Comparison of ENCODE assay signal across 8 cellular contexts in genomic region chr22:46152175-46152436, GRCh38. TPM values are rescaled to one million over a fixed set of nuclear protein-coding genes. Genes with fewer than 3 reads are reported as not detected.
A peak's percentile ranks its signal among the peaks of the same experiment; 100 is the strongest.
DNase-seq lines count a peak whose midpoint lies in the region; ATAC-seq and TF ChIP-seq lines count a peak whose summit lies in the region.
"Not testable (repeated sequence)": the region's sequence is repeated elsewhere in the genome, so short reads cannot be mapped to it uniquely, and the experiment has no call there.

No MANE protein-coding gene starts in this region.

- TF ChIP-seq CTCF in Calu3 (IDR thresholded peaks at IDR 0.05; ENCODE audit: unreplicated experiment); OCI-LY3 (IDR thresholded peaks at IDR 0.05; ENCODE audit: low read depth, low read length); breast epithelium (IDR thresholded peaks at IDR 0.05); osteocyte (IDR thresholded peaks at IDR 0.05); suprapubic skin (IDR thresholded peaks at IDR 0.05): not testable (repeated sequence)

- CTCF ChIA-PET in Calu3 (lab: Charles Lee) = interaction anchor here (0.7 to 1.1 kb wide), 2 partner anchors 109 to 144 kb away, joined by 8 to 11 read pairs; no protein-coding TSS in a partner anchor

- H3K27ac Mint-ChIP-seq in Calu3 (ENCODE audit: unreplicated experiment); activated T-helper 1 cell treated with anti-CD3 and anti-CD28 coated beads, Interleukin-12 subunit alpha, Interleukin-12 subunit beta, Interleukin-2, Interleukin-4 antibody, amounts not matched to agents 30 ng/mL and 10 ng/mL and 1 ng/mL, durations not matched to agents 14 hours and 24 hours and 36 hours; osteocyte (ENCODE audit: unreplicated experiment): not testable (repeated sequence)
- peak overlapping the region; percentile 67 for H3K27ac Mint-ChIP-seq in memory B cell

- not testable (repeated sequence) for H3K9me3 ChIP-seq in OCI-LY3 (ENCODE audit: insufficient read depth, low read length); breast epithelium; suprapubic skin

- H3K4me2 ChIP-seq in OCI-LY3 (ENCODE audit: low read length) = peak overlapping the region; percentile 88

- H3K27me3 ChIP-seq in OCI-LY3 (ENCODE audit: low read depth, low read length) = peaks cover 23% of the 10 kb centered on the region
- not testable (repeated sequence) for H3K27me3 ChIP-seq in breast epithelium, suprapubic skin

- H3K79me2 ChIP-seq in OCI-LY3 (ENCODE audit: low read length) = peaks cover 19% of the 10 kb centered on the region

- not testable (repeated sequence) for H3K4me1 Mint-ChIP-seq in Calu3 (ENCODE audit: low read depth, unreplicated experiment)
- peaks cover 18% of the 10 kb centered on the region for H3K4me1 Mint-ChIP-seq in activated T-helper 1 cell treated with anti-CD3 and anti-CD28 coated beads, Interleukin-12 subunit alpha, Interleukin-12 subunit beta, Interleukin-2, Interleukin-4 antibody, amounts not matched to agents 30 ng/mL and 10 ng/mL and 1 ng/mL, durations not matched to agents 14 hours and 24 hours and 36 hours (ENCODE audit: low read depth)
- peaks cover 16% of the 10 kb centered on the region for H3K4me1 Mint-ChIP-seq in memory B cell
- peaks cover 20% of the 10 kb centered on the region for H3K4me1 Mint-ChIP-seq in osteocyte (ENCODE audit: unreplicated experiment)

- not testable (repeated sequence) for H3K9me3 Mint-ChIP-seq in Calu3 (ENCODE audit: low read depth, unreplicated experiment); activated T-helper 1 cell treated with anti-CD3 and anti-CD28 coated beads, Interleukin-12 subunit alpha, Interleukin-12 subunit beta, Interleukin-2, Interleukin-4 antibody, amounts not matched to agents 30 ng/mL and 10 ng/mL and 1 ng/mL, durations not matched to agents 14 hours and 24 hours and 36 hours; memory B cell; osteocyte (ENCODE audit: unreplicated experiment)

- WGBS in suprapubic skin = 71% methylated on average over 7 of the region's 7 CpGs

- TF ChIP-seq POLR2A in breast epithelium (IDR thresholded peaks at IDR 0.05); suprapubic skin (IDR thresholded peaks at IDR 0.05): not testable (repeated sequence)

- DNase-seq in Calu3; activated T-helper 1 cell treated with anti-CD3 and anti-CD28 coated beads, Interleukin-12 subunit alpha, Interleukin-12 subunit beta, Interleukin-2, Interleukin-4 antibody, amounts not matched to agents 30 ng/mL and 10 ng/mL and 1 ng/mL, durations not matched to agents 14 hours and 24 hours and 36 hours (ENCODE audit: low spot score); breast epithelium (ENCODE audit: low spot score in 2 of 2); memory B cell (ENCODE audit: low spot score in 2 of 2); osteocyte (ENCODE audit: extremely low spot score, unreplicated experiment); suprapubic skin (ENCODE audit: low spot score in 2 of 2): not testable (repeated sequence)
- DNase-seq in cardiac septum (ENCODE audit: low spot score) = peak; percentile 36

- peak overlapping the region; percentile 81 for H3K4me3 Mint-ChIP-seq in Calu3 (ENCODE audit: low read depth, unreplicated experiment)
- H3K4me3 Mint-ChIP-seq in activated T-helper 1 cell treated with anti-CD3 and anti-CD28 coated beads, Interleukin-12 subunit alpha, Interleukin-12 subunit beta, Interleukin-2, Interleukin-4 antibody, amounts not matched to agents 30 ng/mL and 10 ng/mL and 1 ng/mL, durations not matched to agents 14 hours and 24 hours and 36 hours = peak overlapping the region; percentile 85
- peak overlapping the region; percentile 61 for H3K4me3 Mint-ChIP-seq in memory B cell
- H3K4me3 Mint-ChIP-seq in osteocyte (ENCODE audit: unreplicated experiment) = peak overlapping the region; percentile 76

- H3K27me3 Mint-ChIP-seq in Calu3 (ENCODE audit: unreplicated experiment) = peaks cover 24% of the 10 kb centered on the region
- H3K27me3 Mint-ChIP-seq in activated T-helper 1 cell treated with anti-CD3 and anti-CD28 coated beads, Interleukin-12 subunit alpha, Interleukin-12 subunit beta, Interleukin-2, Interleukin-4 antibody, amounts not matched to agents 30 ng/mL and 10 ng/mL and 1 ng/mL, durations not matched to agents 14 hours and 24 hours and 36 hours (ENCODE audit: insufficient read depth) = peaks cover 17% of the 10 kb centered on the region
- H3K27me3 Mint-ChIP-seq in memory B cell; osteocyte (ENCODE audit: unreplicated experiment): not testable (repeated sequence)

- peak overlapping the region; percentile 84 for H3K4me3 ChIP-seq in OCI-LY3 (ENCODE audit: low read length)
- H3K4me3 ChIP-seq in breast epithelium = peak overlapping the region in 2 of 3 donors; percentile 81 to 86
- peak overlapping the region; percentile 78 for H3K4me3 ChIP-seq in suprapubic skin

- H3K4me1 ChIP-seq in OCI-LY3 (ENCODE audit: low read length) (peaks cover 18% of the 10 kb centered on the region), suprapubic skin (peaks cover 48% of the 10 kb centered on the region)
- not testable (repeated sequence) for H3K4me1 ChIP-seq in breast epithelium

- intact Hi-C loops in Calu3 (cut with micrococcal nuclease; ENCODE audit: unreplicated experiment) = loop anchor here (10.0 kb wide), 1 partner anchor 113 kb away; the partner anchor contains the start of genes PKDREJ and TTC38
- intact Hi-C loops in activated T-helper 1 cell treated with anti-CD3 and anti-CD28 coated beads, Interleukin-12 subunit alpha, Interleukin-12 subunit beta, Interleukin-2, Interleukin-4 antibody, amounts not matched to agents 30 ng/mL and 10 ng/mL and 1 ng/mL, durations not matched to agents 14 hours and 24 hours and 36 hours (cut with micrococcal nuclease) = loop anchor here (5.0 kb wide), 1 partner anchor 115 kb away; the partner anchor contains the start of gene TTC38
- intact Hi-C loops in breast epithelium (cut with DNase I; ENCODE audit: low total_unique reads); cardiac septum (cut with DNase I): not testable (repeated sequence)

- H4K20me1 ChIP-seq in OCI-LY3 (ENCODE audit: insufficient read depth, low read length) = not testable (repeated sequence)

- not testable (repeated sequence) for H3K27ac ChIP-seq in OCI-LY3 (ENCODE audit: low read length); breast epithelium; suprapubic skin

- not testable (repeated sequence) for TF ChIP-seq EP300 in suprapubic skin (IDR thresholded peaks at IDR 0.05)

- ATAC-seq in memory B cell (ENCODE audit: low read depth) = not testable (repeated sequence)

- not testable (repeated sequence) for H2AFZ ChIP-seq in OCI-LY3 (ENCODE audit: low read depth, low read length)

- H3K36me3 ChIP-seq in OCI-LY3 (replicated peaks; ENCODE audit: low read depth, low read length) (peaks cover 17% of the 10 kb centered on the region), suprapubic skin (peaks cover 13% of the 10 kb centered on the region)
- not testable (repeated sequence) for H3K36me3 ChIP-seq in breast epithelium

- H3K36me3 Mint-ChIP-seq in Calu3 (ENCODE audit: insufficient read depth, unreplicated experiment) (peaks cover 31% of the 10 kb centered on the region), osteocyte (ENCODE audit: unreplicated experiment) (peaks cover 15% of the 10 kb centered on the region)
- peaks cover 10% of the 10 kb centered on the region for H3K36me3 Mint-ChIP-seq in activated T-helper 1 cell treated with anti-CD3 and anti-CD28 coated beads, Interleukin-12 subunit alpha, Interleukin-12 subunit beta, Interleukin-2, Interleukin-4 antibody, amounts not matched to agents 30 ng/mL and 10 ng/mL and 1 ng/mL, durations not matched to agents 14 hours and 24 hours and 36 hours (ENCODE audit: low read depth)
- not testable (repeated sequence) for H3K36me3 Mint-ChIP-seq in memory B cell

- TSS peak; percentile 32 for BruUV-seq in Calu3 (replicated peaks; lab: Mats Ljungman, UMichigan)

- not testable (repeated sequence) for H3K9ac ChIP-seq in OCI-LY3 (ENCODE audit: low read length)

RNA-seq across cellular contexts. Expression of gene PPARA, which starts 1.8 kb away (rescaled TPM):
- total RNA-seq in Calu3 (2022) = 22.7 and 31.5 TPM in 2 replicates
- 11.6 and 14.3 TPM in 2 replicates for total RNA-seq in activated T-helper 1 cell treated with anti-CD3 and anti-CD28 coated beads, Interleukin-12 subunit alpha, Interleukin-12 subunit beta, Interleukin-2, Interleukin-4 antibody, amounts not matched to agents 30 ng/mL and 10 ng/mL and 1 ng/mL, durations not matched to agents 14 hours and 24 hours and 36 hours
- total RNA-seq in breast epithelium = 10 to 100 TPM; 15.2 to 31.0 (median 22.3) TPM
- total RNA-seq in cardiac septum = 78.8 TPM
- total RNA-seq in osteocyte = 21.8 and 21.9 TPM in 2 replicates
- 10 to 100 TPM; 18.7 to 53.8 (median 32.0) TPM for total RNA-seq in suprapubic skin
